Comparison of ENCODE assay signal across 22 cellular contexts in the genomic region with DNA sequence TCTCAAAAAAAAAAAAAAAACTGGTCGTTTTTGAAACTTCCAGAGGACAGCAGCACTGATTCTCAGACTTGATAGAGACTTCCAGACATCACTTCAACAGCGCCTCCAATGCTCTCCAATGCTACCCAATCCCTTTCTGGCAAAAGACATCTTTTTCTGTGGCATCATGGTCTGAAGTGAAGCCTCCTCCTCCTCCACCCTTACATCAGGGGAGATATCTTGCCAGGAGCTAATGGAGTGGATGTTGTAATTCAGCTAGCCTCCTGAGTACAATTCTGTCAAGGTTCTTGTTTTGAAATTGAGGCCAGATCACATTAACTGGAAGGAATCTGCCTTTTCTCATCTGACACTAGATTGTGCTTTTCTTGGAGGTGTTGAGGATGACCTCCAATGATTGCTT. TPM values are rescaled to one million over a fixed set of nuclear protein-coding genes. Genes with fewer than 3 reads are reported as not detected.
"Had no signal": no experiment of that assay in that cellular context is flagged by ENCODE, and none has a peak within 500 bp of the region (broad histone marks: within the 10 kb centered on the region; RNA-seq: fewer than 3 reads in every experiment).

No MANE protein-coding gene starts in this region.

- H3K4me3 Mint-ChIP-seq: activated B cell treated with CpG ODN at 0.5 μM for 24 hours; activated CD4-positive, alpha-beta T cell treated with anti-CD3 and anti-CD28 coated beads, Interleukin-2, amount 10 ng/mL, durations not matched to agents 24 days and 14 days; activated naive CD8-positive, alpha-beta T cell; nephron progenitor cell; stimulated activated naive CD8-positive, alpha-beta T cell treated with anti-CD3 and anti-CD28 coated beads, Interleukin-15, Interleukin-2, amounts not matched to agents 100 ng/mL and 50 ng/mL, for 24 hours had no signal

- H3K9ac ChIP-seq: SK-N-SH had no signal

- H3K9me3 Mint-ChIP-seq: activated CD4-positive, alpha-beta T cell treated with anti-CD3 and anti-CD28 coated beads, Interleukin-2, amount 10 ng/mL, durations not matched to agents 24 days and 14 days had no signal

- H3K4me1 ChIP-seq: body of pancreas, left ventricle myocardium inferior, transverse colon had no signal

- H3K4me3 ChIP-seq: body of pancreas, dorsolateral prefrontal cortex, left ventricle myocardium inferior, suprapubic skin, transverse colon had no signal

- H3K27ac ChIP-seq: body of pancreas, dorsolateral prefrontal cortex, foreskin keratinocyte, left ventricle myocardium inferior, suprapubic skin, transverse colon had no signal

- H3K36me3 Mint-ChIP-seq: activated naive CD8-positive, alpha-beta T cell had no signal

- H3K27me3 Mint-ChIP-seq: activated B cell treated with CpG ODN at 0.5 μM for 24 hours; activated CD4-positive, alpha-beta T cell treated with anti-CD3 and anti-CD28 coated beads, Interleukin-2, amount 10 ng/mL, durations not matched to agents 24 days and 14 days; activated naive CD8-positive, alpha-beta T cell; stimulated activated naive CD8-positive, alpha-beta T cell treated with anti-CD3 and anti-CD28 coated beads, Interleukin-15, Interleukin-2, amounts not matched to agents 100 ng/mL and 50 ng/mL, for 24 hours had no signal

- H3K27me3 ChIP-seq: dorsolateral prefrontal cortex, foreskin keratinocyte, suprapubic skin, transverse colon had no signal

- H3K9me3 ChIP-seq: body of pancreas, suprapubic skin, transverse colon had no signal

- DNase-seq: activated B cell treated with CpG ODN at 0.5 μM for 24 hours; activated CD4-positive, alpha-beta T cell treated with anti-CD3 and anti-CD28 coated beads, Interleukin-2, amount 10 ng/mL, durations not matched to agents 24 days and 14 days; activated gamma-delta T cell treated with Interleukin-2 at 50 U/mL for 16 hours; body of pancreas; dorsolateral prefrontal cortex; foreskin keratinocyte; hypothalamus; left ventricle myocardium inferior; mammary epithelial cell; nephron progenitor cell; nucleus accumbens; SK-N-SH; transverse colon had no signal

- H3K36me3 ChIP-seq: left ventricle myocardium inferior, suprapubic skin, transverse colon had no signal

- ATAC-seq: body of pancreas, foreskin keratinocyte had no signal

- H3K27ac Mint-ChIP-seq: activated B cell treated with CpG ODN at 0.5 μM for 24 hours; activated CD4-positive, alpha-beta T cell treated with anti-CD3 and anti-CD28 coated beads, Interleukin-2, amount 10 ng/mL, durations not matched to agents 24 days and 14 days; activated naive CD8-positive, alpha-beta T cell; progenitor cell of endocrine pancreas; stimulated activated naive CD8-positive, alpha-beta T cell treated with anti-CD3 and anti-CD28 coated beads, Interleukin-15, Interleukin-2, amounts not matched to agents 100 ng/mL and 50 ng/mL, for 24 hours had no signal

RNA-seq across cellular contexts. Expression of a gene that starts 35.6 kb away (rescaled TPM):
- total RNA-seq: cardiac septum, epithelial cell of proximal tubule, kidney epithelial cell, left ventricle myocardium inferior, myocyte, progenitor cell of endocrine pancreas, transverse colon had no signal

RNA-seq across cellular contexts. Expression of a gene that starts 40.1 kb away (rescaled TPM):
- total RNA-seq: epithelial cell of proximal tubule, kidney epithelial cell, progenitor cell of endocrine pancreas had no signal

RNA-seq across cellular contexts. Expression of a gene that starts 43.8 kb away (rescaled TPM):
- total RNA-seq: activated B cell treated with CpG ODN at 0.5 μM for 24 hours, epithelial cell of proximal tubule, foreskin keratinocyte, kidney epithelial cell, progenitor cell of endocrine pancreas had no signal

RNA-seq across cellular contexts. Expression of a gene that starts 49.8 kb away (rescaled TPM):
- total RNA-seq: activated B cell treated with CpG ODN at 0.5 μM for 24 hours; activated CD4-positive, alpha-beta T cell treated with anti-CD3 and anti-CD28 coated beads, Interleukin-2, amount 10 ng/mL, durations not matched to agents 24 days and 14 days; body of pancreas; cardiac septum; epithelial cell of proximal tubule; foreskin keratinocyte; kidney epithelial cell; left ventricle myocardium inferior; mammary epithelial cell; myocyte; progenitor cell of endocrine pancreas; skeletal muscle tissue; suprapubic skin; transverse colon had no signal
- polyA plus RNA-seq: foreskin keratinocyte, mammary epithelial cell, SK-N-SH had no signal
